8 cellular contexts compared by ENCODE assay signal in genomic region chr19:6110360-6110977, GRCh38. TPM values are rescaled to one million over a fixed set of nuclear protein-coding genes. Genes with fewer than 3 reads are reported as not detected.
DNase-seq lines count a peak whose midpoint lies in the region; ATAC-seq and TF ChIP-seq lines count a peak whose summit lies in the region.

RFX2 (minus strand) TSS chr19:6110500; CDS start chr19:6047496, 63,004 bp downstream.

- peak within 1 kb of the TSS; percentile 74 for H3K27ac Mint-ChIP-seq in CD4-positive, alpha-beta T cell

- peaks cover 7 to 16% (median 12%) of the 10 kb centered on the region in 4 donors for H3K4me1 ChIP-seq in liver (ENCODE audit: control insufficient read depth in 4 of 4, insufficient read depth in 4 of 4, low read length in 3 of 4)

- POLR2A ChIA-PET in CD4-positive, alpha-beta T cell (lab: Charles Lee): interaction anchor here (0.6 to 1.1 kb wide), 3 partner anchors 148 to 306 kb away, joined by 3 to 4 read pairs (median 3); partner anchors contain the start of gene NDUFA11

- no peaks in the 10 kb centered on the region for H3K36me3 Mint-ChIP-seq in CD4-positive, alpha-beta T cell (ENCODE audit: low read depth)

- H3K4me1 Mint-ChIP-seq in CD4-positive, alpha-beta T cell (ENCODE audit: low read depth): peaks cover 25% of the 10 kb centered on the region

- no peak for TF ChIP-seq CTCF in CD4-positive, alpha-beta T cell (IDR thresholded peaks at IDR 0.05)
- TF ChIP-seq CTCF in liver (IDR thresholded peaks at IDR 0.05; ENCODE audit: low read depth, low read length, missing input control): no peak

- peak within 1 kb of the TSS; percentile 21 for H3K27ac ChIP-seq in CD4-positive, alpha-beta T cell (ENCODE audit: low read depth, low read length)
- H3K27ac ChIP-seq in liver (ENCODE audit: low read depth in 1 of 2, low read length in 2 of 2): peak within 1 kb of the TSS; percentile 31 to 63

- no peaks in the 10 kb centered on the region for H3K36me3 ChIP-seq in liver (ENCODE audit: control insufficient read depth in 4 of 4, insufficient read depth in 3 of 4, low read depth in 1 of 4, low read length in 3 of 4)

- TF ChIP-seq RAD21 in liver (IDR thresholded peaks at IDR 0.05): peak in 1 of 2 donors; percentile 38

- peaks cover 4% of the 10 kb centered on the region for H3K27me3 ChIP-seq in CD4-positive, alpha-beta T cell (ENCODE audit: control insufficient read depth, insufficient read depth, low read length)
- no peaks in the 10 kb centered on the region for H3K27me3 ChIP-seq in liver (ENCODE audit: control insufficient read depth in 4 of 4, insufficient read depth in 4 of 4, low read length in 3 of 4)

- peaks cover 15% of the 10 kb centered on the region for H3K27me3 Mint-ChIP-seq in CD4-positive, alpha-beta T cell

- no peaks in the 10 kb centered on the region for H3K9me3 Mint-ChIP-seq in CD4-positive, alpha-beta T cell

- WGBS in liver: under 1% methylated on average over 75 of the region's 75 CpGs

- intact Hi-C loops in CD4-positive, alpha-beta T cell (cut with DNase I, micrococcal nuclease): loop anchor here in 1 of 2 experiments (2.0 to 5.0 kb wide), 3 partner anchors 133 to 283 kb away; partner anchors contain the start of genes RANBP3 and VMAC

- H3K4me3 Mint-ChIP-seq in CD4-positive, alpha-beta T cell: peak within 1 kb of the TSS; percentile 89

- H3K9ac ChIP-seq in liver (ENCODE audit: low read depth in 1 of 2, low read length in 2 of 2): peak within 1 kb of the TSS in 1 of 2 donors; percentile 87

- CTCF ChIA-PET in CD4-positive, alpha-beta T cell (lab: Charles Lee): interaction anchor here (1.0 to 1.7 kb wide), 4 partner anchors 13 to 62 kb away, joined by 3 to 14 read pairs (median 3); no protein-coding TSS in a partner anchor

- no peaks in the 10 kb centered on the region for H3K9me3 ChIP-seq in CD4-positive, alpha-beta T cell (ENCODE audit: control insufficient read depth, low read length)
- no peaks in the 10 kb centered on the region for H3K9me3 ChIP-seq in liver (ENCODE audit: control insufficient read depth in 4 of 4, low read length in 3 of 4)

- ATAC-seq in CD4-positive, alpha-beta T cell (ENCODE audit: poor library complexity): peak; percentile 96
- ATAC-seq in GM19438 (IDR thresholded peaks at IDR 0.05; ENCODE audit: low read depth, unreplicated experiment) (peak; percentile 92), HG03565 (IDR thresholded peaks at IDR 0.05; ENCODE audit: unreplicated experiment) (peak; percentile 95)

- peak within 1 kb of the TSS; percentile 72 to 75 (median 72) for H3K4me3 ChIP-seq in liver (ENCODE audit: low read depth in 1 of 3, low read length in 3 of 3)

- DNase-seq in CD4-positive, alpha-beta T cell: peak; percentile 98 to 100 (median 98)
- DNase-seq in NCI-H748 treated with DMSO at 0.1 percent for 48 hours (lab: John Stamatoyannopoulos, UW): peak; percentile 94
- DNase-seq in activated CD4-positive, alpha-beta T cell treated with anti-CD3 and anti-CD28 coated beads, Interleukin-2, amount 50 U/mL, for 24 hours (ENCODE audit: low read depth in 1 of 2, low spot score in 1 of 2): peak; percentile 97 to 99
- peak; percentile 99 for DNase-seq in dermis blood vessel endothelial cell
- peak; percentile 97 to 99 for DNase-seq in stimulated activated CD4-positive, alpha-beta T cell treated with anti-CD3 and anti-CD28 coated beads, Interleukin-2, amount 100 ng/mL, for 48 hours

TF ChIP-seq in liver, 16 proteins besides CTCF, POLR2A, EP300 and RAD21:
- TF ChIP-seq EGR1 (IDR thresholded peaks at IDR 0.05; ENCODE audit: low read depth in 2 of 2) (peak; percentile 98 to 99), YY1 (IDR thresholded peaks at IDR 0.05) (peak; percentile 47), SP1 (IDR thresholded peaks at IDR 0.05) (peak; percentile 94), JUND (IDR thresholded peaks at IDR 0.05) (no peak)

RNA-seq across cellular contexts. Expression of gene RFX2, which starts in this region (rescaled TPM):
- 1 to 10 TPM; 4.8 to 5.5 TPM for total RNA-seq in CD4-positive, alpha-beta T cell
- total RNA-seq in dermis blood vessel endothelial cell: 4.4 and 5.0 TPM in 2 replicates
- 1 to 10 TPM; 3.5 to 5.1 TPM for total RNA-seq in liver
- polyA plus RNA-seq in liver: 1 to 10 TPM in 1 of 2 donors, under 1 TPM in 1; 0.67 to 2.1 TPM

Comparison
In these comparisons a context has a peak if more than half of its experiments do, and no peak if none do; other contexts are left out.
1. Peak in every context shown above with its lines: DNase-seq, ATAC-seq, H3K4me3 ChIP-seq and H3K27ac ChIP-seq.